Comparison of ENCODE assay signal across 16 cellular contexts in the genomic region with DNA sequence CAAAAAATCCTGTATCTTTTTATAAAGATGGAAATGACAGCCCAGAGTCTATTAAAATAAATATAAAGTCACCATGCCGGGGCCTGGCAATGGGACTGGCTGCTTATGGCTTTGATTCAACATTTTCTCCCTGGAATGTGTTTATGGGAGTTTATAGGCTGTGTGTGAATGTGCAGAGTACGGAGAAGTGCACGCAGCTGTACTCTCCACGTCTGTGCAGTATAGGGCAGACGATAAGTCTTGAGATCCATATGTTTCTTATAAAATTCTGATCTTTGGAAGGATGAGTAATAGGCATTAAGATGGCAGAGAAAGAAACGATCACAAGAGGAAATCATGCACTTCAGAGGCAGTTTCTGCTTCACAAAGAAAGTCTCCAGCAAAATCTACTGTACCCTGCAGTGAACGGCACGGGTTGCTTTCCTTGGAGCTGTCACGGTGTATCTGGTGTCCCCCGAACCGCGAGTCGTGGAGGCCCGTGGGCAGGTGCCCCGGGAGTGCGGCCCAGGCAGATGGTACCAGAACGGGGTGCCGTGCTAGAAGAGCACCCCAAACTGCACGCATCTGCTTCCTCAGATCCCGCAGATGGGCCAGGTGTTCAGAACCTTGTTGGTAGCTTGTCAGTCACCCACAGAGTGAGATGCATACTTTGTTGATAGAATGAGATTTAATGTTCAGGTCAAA.
"Had no signal": no experiment of that assay in that cellular context is flagged by ENCODE, and none has a peak within 500 bp of the region (broad histone marks: within the 10 kb centered on the region; RNA-seq: fewer than 3 reads in every experiment).

No MANE protein-coding gene starts in this region.

- H3K79me2 ChIP-seq: parathyroid adenoma had no signal

- H3K4me2 ChIP-seq: smooth muscle cell had no signal

- H3K4me3 ChIP-seq: heart left ventricle, smooth muscle cell, tibial nerve, vagina had no signal

- ATAC-seq: heart left ventricle; right cardiac atrium; stimulated activated memory B cell treated with anti-CD40 and anti-IgM and Interleukin-4, amounts not matched to agents 10 μg/mL and 1 μg/mL and 100 μg/mL, for 72 hours had no signal

- H3K27me3 Mint-ChIP-seq: activated CD4-positive, alpha-beta memory T cell treated with anti-CD3 and anti-CD28 coated beads, Interleukin-2, amount 10 ng/mL, durations not matched to agents 7 days and 5 days; activated naive CD8-positive, alpha-beta T cell treated with anti-CD3 and anti-CD28 coated beads for 36 hours; dendritic cell treated with granulocyte-macrophage colony-stimulating factor and Interleukin-4, amounts not matched to agents 40 ng/mL and 50 ng/mL, for 4 days; stimulated activated memory B cell treated with anti-CD40 and anti-IgM and Interleukin-4, amounts not matched to agents 10 μg/mL and 1 μg/mL and 100 μg/mL, for 72 hours had no signal

- H3K36me3 Mint-ChIP-seq: activated naive CD8-positive, alpha-beta T cell treated with anti-CD3 and anti-CD28 coated beads for 36 hours; stimulated activated memory B cell treated with anti-CD40 and anti-IgM and Interleukin-4, amounts not matched to agents 10 μg/mL and 1 μg/mL and 100 μg/mL, for 72 hours had no signal

- H3K36me3 ChIP-seq: heart left ventricle, tibial nerve, vagina had no signal

- H3K9me3 ChIP-seq: heart left ventricle, tibial nerve, vagina had no signal

- H3K9me3 Mint-ChIP-seq: activated naive CD8-positive, alpha-beta T cell treated with anti-CD3 and anti-CD28 coated beads for 36 hours; dendritic cell treated with granulocyte-macrophage colony-stimulating factor and Interleukin-4, amounts not matched to agents 40 ng/mL and 50 ng/mL, for 4 days had no signal

- H3K4me1 Mint-ChIP-seq: activated CD4-positive, alpha-beta memory T cell treated with anti-CD3 and anti-CD28 coated beads, Interleukin-2, amount 10 ng/mL, durations not matched to agents 7 days and 5 days; activated naive CD8-positive, alpha-beta T cell treated with anti-CD3 and anti-CD28 coated beads for 36 hours; stimulated activated memory B cell treated with anti-CD40 and anti-IgM and Interleukin-4, amounts not matched to agents 10 μg/mL and 1 μg/mL and 100 μg/mL, for 72 hours had no signal

- H3K27me3 ChIP-seq: tibial nerve, vagina had no signal

- H3K27ac Mint-ChIP-seq: activated CD4-positive, alpha-beta memory T cell treated with anti-CD3 and anti-CD28 coated beads, Interleukin-2, amount 10 ng/mL, durations not matched to agents 7 days and 5 days; activated naive CD8-positive, alpha-beta T cell treated with anti-CD3 and anti-CD28 coated beads for 36 hours; dendritic cell treated with granulocyte-macrophage colony-stimulating factor and Interleukin-4, amounts not matched to agents 40 ng/mL and 50 ng/mL, for 4 days; stimulated activated memory B cell treated with anti-CD40 and anti-IgM and Interleukin-4, amounts not matched to agents 10 μg/mL and 1 μg/mL and 100 μg/mL, for 72 hours had no signal

- H3K9ac ChIP-seq: parathyroid adenoma had no signal

- H3K4me3 Mint-ChIP-seq: activated CD4-positive, alpha-beta memory T cell treated with anti-CD3 and anti-CD28 coated beads, Interleukin-2, amount 10 ng/mL, durations not matched to agents 7 days and 5 days; activated naive CD8-positive, alpha-beta T cell treated with anti-CD3 and anti-CD28 coated beads for 36 hours; dendritic cell treated with granulocyte-macrophage colony-stimulating factor and Interleukin-4, amounts not matched to agents 40 ng/mL and 50 ng/mL, for 4 days; stimulated activated memory B cell treated with anti-CD40 and anti-IgM and Interleukin-4, amounts not matched to agents 10 μg/mL and 1 μg/mL and 100 μg/mL, for 72 hours had no signal

- H3K27ac ChIP-seq: heart left ventricle, parathyroid adenoma, tibial nerve, vagina had no signal

- H2AFZ ChIP-seq: parathyroid adenoma had no signal

- DNase-seq: activated CD4-positive, alpha-beta memory T cell treated with anti-CD3 and anti-CD28 coated beads, Interleukin-2, amount 10 ng/mL, durations not matched to agents 7 days and 5 days; activated gamma-delta T cell; activated naive CD8-positive, alpha-beta T cell treated with anti-CD3 and anti-CD28 coated beads for 36 hours; activated T-cell treated with anti-CD3 and anti-CD28 coated beads, Interleukin-2, amount 50 U/mL, for 48 hours; cerebellar nuclear complex; foreskin melanocyte; heart left ventricle; islet precursor cell; T1000 had no signal

- H3K4me1 ChIP-seq: heart left ventricle, parathyroid adenoma, tibial nerve had no signal
